8 cellular contexts compared by ENCODE assay signal in genomic region chr17:47776330-47777197, GRCh38. TPM values are rescaled to one million over a fixed set of nuclear protein-coding genes. Genes with fewer than 3 reads are reported as not detected.
DNase-seq lines count a peak whose midpoint lies in the region; ATAC-seq, FAIRE-seq and TF ChIP-seq lines count a peak whose summit lies in the region.

No MANE protein-coding gene starts in this region.

- in situ Hi-C loops in Panc1 (cut with HindIII; ENCODE audit: low pct_unique_long_range_greater_than_20kb, low sequenced_read_pairs) = no loop called here

- no peaks in the 10 kb centered on the region for H4K20me1 ChIP-seq in DOHH2 (ENCODE audit: control insufficient read depth, insufficient read depth, low read depth, low read length)

- TF ChIP-seq CTCF in DOHH2 (IDR thresholded peaks at IDR 0.05; ENCODE audit: low read depth, low read length, poor library complexity, severe bottlenecking) = peak; percentile 78
- TF ChIP-seq CTCF in Panc1 (IDR thresholded peaks at IDR 0.05) = peak; percentile 92
- TF ChIP-seq CTCF in kidney (IDR thresholded peaks at IDR 0.05; ENCODE audit: borderline replicate concordance, extremely low read depth, insufficient read depth) = peak; percentile 63
- TF ChIP-seq CTCF in testis (IDR thresholded peaks at IDR 0.05) = peak in 2 of 3 experiments; percentile 56 to 57

- H3K4me3 ChIP-seq in DOHH2 (ENCODE audit: low read length) (no peak overlapping the region), Panc1 (ENCODE audit: low read depth in 2 of 2, low read length in 2 of 2) (no peak overlapping the region), kidney (ENCODE audit: low read length in 2 of 2) (no peak overlapping the region), testis (no peak overlapping the region)

- POLR2A ChIA-PET in Panc1 (lab: Charles Lee) = no interaction called here

- WGBS in testis, 2 donors = 61 to 65% methylated on average over 14 of the region's 14 CpGs

- H3K27ac ChIP-seq in DOHH2 (ENCODE audit: low read depth, low read length) = no peak overlapping the region
- no peak overlapping the region for H3K27ac ChIP-seq in Panc1 (ENCODE audit: low read length)
- no peak overlapping the region for H3K27ac ChIP-seq in kidney (ENCODE audit: low read depth in 2 of 2, low read length in 2 of 2)
- H3K27ac ChIP-seq in testis = no peak overlapping the region

- no peaks in the 10 kb centered on the region for H3F3A ChIP-seq in DOHH2 (ENCODE audit: control insufficient read depth, insufficient read depth)

- no peaks in the 10 kb centered on the region for H3K4me1 ChIP-seq in DOHH2 (ENCODE audit: control insufficient read depth, low read length)
- H3K4me1 ChIP-seq in Panc1 (ENCODE audit: control insufficient read depth, insufficient read depth, low read length) = no peaks in the 10 kb centered on the region
- no peaks in the 10 kb centered on the region for H3K4me1 ChIP-seq in kidney (ENCODE audit: control insufficient read depth in 1 of 2, insufficient read depth in 1 of 2, low read depth in 1 of 2, low read length in 2 of 2)
- H3K4me1 ChIP-seq in testis = no peaks in the 10 kb centered on the region

- H3K36me3 ChIP-seq in DOHH2 (ENCODE audit: control insufficient read depth, low read length) (no peaks in the 10 kb centered on the region), Panc1 (ENCODE audit: control insufficient read depth, insufficient read depth, low read length) (no peaks in the 10 kb centered on the region), kidney (ENCODE audit: control insufficient read depth in 1 of 2, insufficient read depth in 2 of 2, low read length in 2 of 2) (no peaks in the 10 kb centered on the region), testis (ENCODE audit: low read depth, missing control alignments) (no peaks in the 10 kb centered on the region)

- no peaks in the 10 kb centered on the region for H3K79me2 ChIP-seq in DOHH2 (ENCODE audit: control insufficient read depth, low read length)

- CTCF ChIA-PET in Panc1 (lab: Charles Lee) = no interaction called here

- H3K9ac ChIP-seq in kidney (ENCODE audit: low read length in 2 of 2) = no peak overlapping the region

- intact Hi-C loops in Panc1 (cut with micrococcal nuclease; ENCODE audit: unreplicated experiment) = no loop called here
- intact Hi-C loops in kidney (cut with DNase I) = no loop called here
- intact Hi-C loops in testis (cut with DNase I; ENCODE audit: low total_unique reads) = no loop called here

- DNase-seq in HT1080 (ENCODE audit: low read depth) = peak; percentile 60
- DNase-seq in Panc1 (ENCODE audit: low read depth, low spot score) = peak; percentile 17
- peak; percentile 55 for DNase-seq in astrocyte of the hippocampus (ENCODE audit: low read depth, low spot score)
- DNase-seq in kidney = peak; percentile 43
- no peak for DNase-seq in testis
- no peak for DNase-seq in cerebellar nuclear complex (lab: John Stamatoyannopoulos, UW)

- BruUV-seq in Panc1 (replicated peaks; lab: Mats Ljungman, UMichigan) = no TSS peak

- no peak for FAIRE-seq in kidney (lab: Jason Lieb, UNC)

- H3K9me3 ChIP-seq in DOHH2 (ENCODE audit: control insufficient read depth, insufficient read depth, low read length) = no peaks in the 10 kb centered on the region
- peaks cover under 1% of the 10 kb centered on the region; the same call in 1 of the 2 replicates for H3K9me3 ChIP-seq in Panc1 (ENCODE audit: control insufficient read depth, insufficient read depth, low read depth, low read length)
- no peaks in the 10 kb centered on the region for H3K9me3 ChIP-seq in kidney (ENCODE audit: control insufficient read depth in 1 of 2, low read length in 2 of 2)
- H3K9me3 ChIP-seq in testis = no peaks in the 10 kb centered on the region

- H3K4me2 ChIP-seq in DOHH2 (ENCODE audit: low read length) = no peak overlapping the region

- H3K27me3 ChIP-seq in DOHH2 (ENCODE audit: control insufficient read depth, low read length) (no peaks in the 10 kb centered on the region; the same call in 1 of the 2 replicates), Panc1 (ENCODE audit: control insufficient read depth, insufficient read depth, low read length) (peaks cover 8% of the 10 kb centered on the region), testis (no peaks in the 10 kb centered on the region)

- TF ChIP-seq POLR2A in testis (IDR thresholded peaks at IDR 0.05) = no peak

- no peaks in the 10 kb centered on the region for H3K9me2 ChIP-seq in DOHH2 (replicated peaks; ENCODE audit: control insufficient read depth, low read length)

- peak; percentile 92 for ATAC-seq in Panc1
- no peak for ATAC-seq in HG02852 (IDR thresholded peaks at IDR 0.05; ENCODE audit: unreplicated experiment)

RNA-seq across cellular contexts. Expression of gene TBX21, which starts 43.5 kb away (rescaled TPM):
- not detected in 2 replicates for total RNA-seq in HT1080 (2014; rRNA removed; shearing (Covaris generic))
- not detected in 2 replicates for polyA plus RNA-seq in HT1080 (2015; cell fraction: cytosol; rRNA removed)
- polyA plus RNA-seq in HT1080 (2015; cell fraction: nucleus; rRNA removed) = not detected in 2 replicates
- total RNA-seq in Panc1 (2021; ENCODE audit: unreplicated experiment) (0.10 TPM), kidney (1.9 TPM), testis (1 to 10 TPM; 1.8 to 2.2 TPM)
- polyA plus RNA-seq in Panc1 (2012; ENCODE audit: insufficient read length) = not detected
- polyA plus RNA-seq in kidney (ENCODE audit: insufficient read depth, low read depth, low replicate concordance) (0.24 TPM), testis (ENCODE audit: insufficient read depth, low read depth, low replicate concordance) (1.1 TPM)

RNA-seq across cellular contexts. Expression of gene OSBPL7, which starts 45.0 kb away (rescaled TPM):
- 9.2 and 15.0 TPM in 2 replicates for total RNA-seq in HT1080 (2014; rRNA removed; shearing (Covaris generic))
- 6.6 and 6.8 TPM in 2 replicates for polyA plus RNA-seq in HT1080 (2015; cell fraction: cytosol; rRNA removed)
- 63.3 and 88.2 TPM in 2 replicates for polyA plus RNA-seq in HT1080 (2015; cell fraction: nucleus; rRNA removed)
- total RNA-seq in Panc1 (2021; ENCODE audit: unreplicated experiment) (9.1 TPM), kidney (21.2 TPM), testis (1 to 10 TPM; 2.1 to 7.3 TPM)
- 12.4 TPM for polyA plus RNA-seq in Panc1 (2012; ENCODE audit: insufficient read length)
- polyA plus RNA-seq in kidney (ENCODE audit: insufficient read depth, low read depth, low replicate concordance) (5.3 TPM), testis (ENCODE audit: insufficient read depth, low read depth, low replicate concordance) (2.5 TPM)

RNA-seq across cellular contexts. Expression of gene MRPL10, which starts 54.8 kb away (rescaled TPM):
- total RNA-seq in HT1080 (2014; rRNA removed; shearing (Covaris generic)) = 124 and 154 TPM in 2 replicates
- polyA plus RNA-seq in HT1080 (2015; cell fraction: cytosol; rRNA removed) = 88.5 and 96.9 TPM in 2 replicates
- polyA plus RNA-seq in HT1080 (2015; cell fraction: nucleus; rRNA removed) = 46.1 and 49.5 TPM in 2 replicates
- total RNA-seq in Panc1 (2021; ENCODE audit: unreplicated experiment) (41.9 TPM), kidney (38.3 TPM), testis (10 to 100 TPM; 47.1 to 47.4 TPM)
- 40.6 TPM for polyA plus RNA-seq in Panc1 (2012; ENCODE audit: insufficient read length)
- polyA plus RNA-seq in kidney (ENCODE audit: insufficient read depth, low read depth, low replicate concordance) (52.2 TPM), testis (ENCODE audit: insufficient read depth, low read depth, low replicate concordance) (51.5 TPM)

RNA-seq across cellular contexts. Expression of gene LRRC46, which starts 54.9 kb away (rescaled TPM):
- total RNA-seq in HT1080 (2014; rRNA removed; shearing (Covaris generic)) = 0.37 and 0.51 TPM in 2 replicates
- 0.72 and 1.1 TPM in 2 replicates for polyA plus RNA-seq in HT1080 (2015; cell fraction: cytosol; rRNA removed)
- 1.1 and 2.8 TPM in 2 replicates for polyA plus RNA-seq in HT1080 (2015; cell fraction: nucleus; rRNA removed)
- total RNA-seq in Panc1 (2021; ENCODE audit: unreplicated experiment) (1.9 TPM), kidney (0.91 TPM), testis (10 to 100 TPM; 18.4 to 28.3 TPM)
- polyA plus RNA-seq in Panc1 (2012; ENCODE audit: insufficient read length) = 1.7 TPM
- polyA plus RNA-seq in kidney (ENCODE audit: insufficient read depth, low read depth, low replicate concordance) (1.5 TPM), testis (ENCODE audit: insufficient read depth, low read depth, low replicate concordance) (147 TPM)

Comparison
In these comparisons a context has a peak if more than half of its experiments do, and no peak if none do; other contexts are left out.
1. DNase-seq: peak in HT1080 (single experiment), Panc1 (single experiment), astrocyte of the hippocampus (single experiment) and kidney (single experiment); none in testis (single experiment) and cerebellar nuclear complex (0 of 2).
2. Peak in every context shown above with its lines, with median percentiles within 50 percentile points of each other: CTCF ChIP-seq.